Comparison of ENCODE assay signal across 10 cellular contexts in genomic region chr2:214103199-214104001, GRCh38.
DNase-seq lines count a peak whose midpoint lies in the region; ATAC-seq, FAIRE-seq and TF ChIP-seq lines count a peak whose summit lies in the region.
"Had no signal": no experiment of that assay in that cellular context is flagged by ENCODE, and none has a peak within 500 bp of the region (broad histone marks: within the 10 kb centered on the region; RNA-seq: fewer than 3 reads in every experiment).

No MANE protein-coding gene starts in this region.

- BruUV-seq in GM12878 (replicated peaks; lab: Mats Ljungman, UMichigan): no TSS peak

- FAIRE-seq in GM12878 (lab: Jason Lieb, UNC): no peak
- FAIRE-seq: D721Med had no signal

- no peak overlapping the region for H3K4me2 ChIP-seq in GM12878 (ENCODE audit: control insufficient read depth, insufficient read depth)
- no peak overlapping the region for H3K4me2 ChIP-seq in neural cell (ENCODE audit: low read length)

- H3K4me3 ChIP-seq in GM12878 (no peak overlapping the region), neural cell (ENCODE audit: low read length) (no peak overlapping the region)
- H3K4me3 ChIP-seq: SJSA1 had no signal

- TF ChIP-seq RAD21 in GM12878 (IDR thresholded peaks at IDR 0.05; ENCODE audit: insufficient read depth, low read depth, low read length) (no peak), neural cell (conservative IDR thresholded peaks at IDR 0.05) (no peak)

- H3K27me3 ChIP-seq in GM12878 (replicated peaks in 1 of 2; ENCODE audit: control insufficient read depth in 2 of 2, insufficient read depth in 2 of 2, low read length in 1 of 2): no peaks in the 10 kb centered on the region
- no peaks in the 10 kb centered on the region for H3K27me3 ChIP-seq in neural cell (ENCODE audit: insufficient read depth, low read depth, low read length)
- H3K27me3 ChIP-seq: SJSA1 had no signal

- CTCF ChIA-PET in GM12878 (lab: Yijun Ruan, JAX): no interaction called here

- WGBS in GM12878 (ENCODE audit: insufficient coverage, insufficient replicate concordance, low lambda C conversion rate, missing lambda C conversion rate): 18% methylated on average over 6 of the region's 6 CpGs

- RAD21 ChIA-PET in GM12878 (lab: Charles Lee; ENCODE audit: unreplicated experiment): no interaction called here

- ATAC-seq in GM19468 (IDR thresholded peaks at IDR 0.05; ENCODE audit: extremely low read depth, unreplicated experiment) (peak; percentile 60), GM12878 (peak; percentile 49), GM18909 (IDR thresholded peaks at IDR 0.05; ENCODE audit: poor library complexity, unreplicated experiment) (no peak)

- H4K20me1 ChIP-seq in GM12878 (ENCODE audit: control insufficient read depth, insufficient read depth): no peaks in the 10 kb centered on the region
- H4K20me1 ChIP-seq in neural cell (ENCODE audit: insufficient read depth): no peaks in the 10 kb centered on the region

- H3K9me2 ChIP-seq in neural cell (ENCODE audit: insufficient read depth, low read length): no peaks in the 10 kb centered on the region

- no peak overlapping the region for H2AFZ ChIP-seq in GM12878 (ENCODE audit: control insufficient read depth, low read depth, low read length)
- no peak overlapping the region for H2AFZ ChIP-seq in neural cell (ENCODE audit: low read depth, low read length)

- no peaks in the 10 kb centered on the region for H3F3A ChIP-seq in neural cell (ENCODE audit: insufficient read depth, low read length, poor library complexity, severe bottlenecking)

- no peak for TF ChIP-seq CTCF in GM12878 (IDR thresholded peaks at IDR 0.05 in 2 of 3, conservative IDR thresholded peaks at IDR 0.05 in 1 of 3; ENCODE audit: control insufficient read depth in 2 of 3, extremely low read depth in 1 of 3, insufficient read depth in 1 of 3, low read depth in 3 of 3, low read length in 3 of 3)
- no peak for TF ChIP-seq CTCF in neural cell (IDR thresholded peaks at IDR 0.05; ENCODE audit: poor library complexity, severe bottlenecking)

- intact Hi-C loops in GM12878 (cut with micrococcal nuclease; ENCODE audit: unreplicated experiment): no loop called here

- no peak overlapping the region for H3K9ac ChIP-seq in GM12878 (ENCODE audit: control insufficient read depth, insufficient read depth, low read length)
- no peak overlapping the region for H3K9ac ChIP-seq in neural cell (ENCODE audit: low read length)

- no peak for TF ChIP-seq POLR2A in GM12878 (IDR thresholded peaks at IDR 0.05; ENCODE audit: low read depth, low read length)

- DNase-seq in NCI-H2107 treated with DMSO at 0.1 percent for 48 hours (lab: John Stamatoyannopoulos, UW; ENCODE audit: unreplicated experiment): peak; percentile 94
- DNase-seq in GM12878 (ENCODE audit: low read depth, low spot score): no peak
- DNase-seq in amygdala (lab: John Stamatoyannopoulos, UW): no peak
- no peak for DNase-seq in NCI-H128 (lab: John Stamatoyannopoulos, UW; ENCODE audit: unreplicated experiment)
- DNase-seq in NCI-H524 (lab: John Stamatoyannopoulos, UW): no peak

- TF ChIP-seq EP300 in GM12878 (IDR thresholded peaks at IDR 0.05; ENCODE audit: borderline replicate concordance in 1 of 2, control insufficient read depth in 1 of 2, low read depth in 2 of 2, low read length in 2 of 2): no peak
- peak; percentile 44 for TF ChIP-seq EP300 in neural cell (conservative IDR thresholded peaks at IDR 0.05; ENCODE audit: poor library complexity, severe bottlenecking)

- POLR2A ChIA-PET in GM12878 (lab: Charles Lee): no interaction called here

- H3K79me2 ChIP-seq in GM12878 (ENCODE audit: control insufficient read depth, insufficient read depth, low read length) (no peaks in the 10 kb centered on the region), neural cell (replicated peaks; ENCODE audit: insufficient read depth, low read length) (no peaks in the 10 kb centered on the region)

- in situ Hi-C loops in GM12878 (cut with MboI): no loop called here

- SMC1A ChIA-PET in GM12878 (lab: Charles Lee; ENCODE audit: uncharacterized antibody, unreplicated experiment): no interaction called here

- H3K9me3 ChIP-seq in GM12878 (replicated peaks; ENCODE audit: control insufficient read depth, insufficient read depth, low read length) (no peaks in the 10 kb centered on the region), neural cell (ENCODE audit: low read length) (no peaks in the 10 kb centered on the region)
- H3K9me3 ChIP-seq: SJSA1 had no signal

- H3K27ac ChIP-seq in GM12878 (ENCODE audit: control insufficient read depth, insufficient read depth) (no peak overlapping the region), neural cell (ENCODE audit: low read length) (no peak overlapping the region)
- H3K27ac ChIP-seq: SJSA1 had no signal

- H3K4me1 ChIP-seq in GM12878 (ENCODE audit: control insufficient read depth, insufficient read depth, low read length): no peaks in the 10 kb centered on the region
- H3K4me1 ChIP-seq: SJSA1 had no signal

- H3K36me3 ChIP-seq in GM12878 (ENCODE audit: control insufficient read depth in 2 of 2, insufficient read depth in 2 of 2, low read length in 1 of 2) (no peaks in the 10 kb centered on the region), neural cell (ENCODE audit: insufficient read depth, low read length) (no peaks in the 10 kb centered on the region)
- H3K36me3 ChIP-seq: SJSA1 had no signal

TF ChIP-seq in GM12878, 131 proteins besides CTCF, POLR2A, EP300 and RAD21:
- TF ChIP-seq NRF1 (conservative IDR thresholded peaks at IDR 0.05; ENCODE audit: low read depth, low read length) (no peak), POLR2AphosphoS5 (IDR thresholded peaks at IDR 0.05; ENCODE audit: low read length) (no peak), SUZ12 (IDR thresholded peaks at IDR 0.05; ENCODE audit: unreplicated experiment) (no peak), POU2F2 (IDR thresholded peaks at IDR 0.05; ENCODE audit: borderline replicate concordance, low read depth, low read length) (no peak)

TF ChIP-seq in neural cell, 6 proteins besides CTCF, POLR2A, EP300 and RAD21:
- TF ChIP-seq MXI1 (conservative IDR thresholded peaks at IDR 0.05; ENCODE audit: poor library complexity, severe bottlenecking) (no peak), POLR2AphosphoS5 (IDR thresholded peaks at IDR 0.05) (peak; percentile 12)
